18 cellular contexts compared by ENCODE assay signal in the genomic region with DNA sequence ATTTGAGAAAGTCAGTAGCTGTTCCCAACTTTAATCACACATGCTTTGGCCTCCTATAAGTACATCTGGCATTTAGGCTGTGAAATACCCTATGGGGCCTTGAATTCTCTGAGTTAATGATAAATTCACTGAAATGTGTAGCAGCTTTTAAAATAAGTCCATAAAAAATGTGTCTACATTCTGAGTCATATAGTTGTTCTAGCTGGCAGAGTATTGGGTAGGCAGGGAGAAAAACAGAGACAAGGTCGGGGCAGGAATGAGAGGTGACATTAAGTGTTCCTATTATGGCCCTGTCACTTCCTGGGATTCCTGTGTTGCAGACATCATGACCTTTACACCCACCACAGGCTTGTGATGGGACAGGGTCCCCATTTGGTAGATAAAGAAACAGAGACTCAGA.
DNase-seq lines count a peak whose midpoint lies in the region; ATAC-seq, FAIRE-seq and TF ChIP-seq lines count a peak whose summit lies in the region.
"Had no signal": no experiment of that assay in that cellular context is flagged by ENCODE, and none has a peak within 500 bp of the region (broad histone marks: within the 10 kb centered on the region; RNA-seq: fewer than 3 reads in every experiment).

No MANE protein-coding gene starts in this region.

- ATAC-seq in PC-3: peak; percentile 87
- ATAC-seq: CD8-positive, alpha-beta T cell had no signal

- no peak for FAIRE-seq in frontal cortex (lab: Jason Lieb, UNC)
- FAIRE-seq: H1, HTR-8/SVneo had no signal

- H3K27ac ChIP-seq in PC-3 (ENCODE audit: low read length) (no peak overlapping the region), adrenal gland (no peak overlapping the region)
- H3K27ac ChIP-seq: BLaER1 treated with 17β-estradiol and CSF1 and Interleukin-3, amounts not matched to agents 10 nM and 100 nM had no signal

- H3K4me1 Mint-ChIP-seq in osteocyte (ENCODE audit: unreplicated experiment) (peaks cover 34% of the 10 kb centered on the region), HFFc6 (ENCODE audit: low read depth) (no peaks in the 10 kb centered on the region)

- H3F3A ChIP-seq in PC-3 (ENCODE audit: low read length, unreplicated experiment): no peaks in the 10 kb centered on the region

- no peak overlapping the region for H3K9ac ChIP-seq in PC-3 (ENCODE audit: low read length)
- H3K9ac ChIP-seq: BLaER1 treated with 17β-estradiol and CSF1 and Interleukin-3, amounts not matched to agents 10 nM and 100 nM had no signal

- intact Hi-C loops in PC-3 (cut with micrococcal nuclease): loop anchor here (10.0 kb wide), 1 partner anchor 395 kb away; no protein-coding TSS in a partner anchor
- intact Hi-C loops in adrenal gland (cut with DNase I): no loop called here

- H4K20me1 ChIP-seq in PC-3 (ENCODE audit: low read length): no peaks in the 10 kb centered on the region
- H4K20me1 ChIP-seq: BLaER1 treated with 17β-estradiol and CSF1 and Interleukin-3, amounts not matched to agents 10 nM and 100 nM had no signal

- H3K4me2 ChIP-seq in PC-3 (ENCODE audit: low read length): no peak overlapping the region

- TF ChIP-seq CTCF in PC-3 (conservative IDR thresholded peaks at IDR 0.05; ENCODE audit: low read depth, low read length): no peak
- no peak for TF ChIP-seq CTCF in epithelial cell of proximal tubule (conservative IDR thresholded peaks at IDR 0.05; ENCODE audit: low read depth, low read length)
- no peak for TF ChIP-seq CTCF in osteocyte (IDR thresholded peaks at IDR 0.05)
- no peak for TF ChIP-seq CTCF in adrenal gland (IDR thresholded peaks at IDR 0.05)
- TF ChIP-seq CTCF in HFFc6 (IDR thresholded peaks at IDR 0.05): no peak

- peak; percentile 53 for DNase-seq in PC-3
- peak; percentile 25 for DNase-seq in epithelial cell of proximal tubule (ENCODE audit: low read depth)
- DNase-seq in kidney tubule cell (ENCODE audit: low spot score): peak; percentile 72
- no peak for DNase-seq in osteocyte (ENCODE audit: extremely low spot score, unreplicated experiment)
- no peak for DNase-seq in adrenal gland
- no peak for DNase-seq in HFFc6
- DNase-seq in frontal cortex (ENCODE audit: low spot score in 2 of 2): no peak
- DNase-seq in NCI-H2196 treated with DMSO at 0.1 percent for 48 hours (lab: John Stamatoyannopoulos, UW; ENCODE audit: unreplicated experiment): no peak
- DNase-seq: 8988T; Calu3; CD8-positive, alpha-beta T cell; DMS79 treated with DMSO at 0.1 percent for 48 hours; GF-D8; H9 had no signal

- CTCF ChIA-PET in PC-3 (lab: Charles Lee): interaction anchor here (0.6 kb wide), 1 partner anchor 771 kb away, joined by 3 read pairs; no protein-coding TSS in a partner anchor

- peak overlapping the region; percentile 74 for H3K27ac Mint-ChIP-seq in osteocyte (ENCODE audit: unreplicated experiment)
- no peak overlapping the region for H3K27ac Mint-ChIP-seq in HFFc6
- H3K27ac Mint-ChIP-seq: CD8-positive, alpha-beta T cell; H9 had no signal

- H3K9me3 Mint-ChIP-seq in osteocyte (ENCODE audit: unreplicated experiment) (no peaks in the 10 kb centered on the region), HFFc6 (peaks cover 37% of the 10 kb centered on the region)
- H3K9me3 Mint-ChIP-seq: CD8-positive, alpha-beta T cell; H9; IgD-negative memory B cell had no signal

- H3K4me1 ChIP-seq in PC-3 (ENCODE audit: insufficient read depth, low read length) (peaks cover 20% of the 10 kb centered on the region), adrenal gland (replicated peaks in 1 of 2) (no peaks in the 10 kb centered on the region)

- no TSS peak for BruUV-seq in PC-3 (replicated peaks; lab: Mats Ljungman, UMichigan)

- POLR2A ChIA-PET in PC-3 (lab: Charles Lee; ENCODE audit: unreplicated experiment): interaction anchor here (0.6 kb wide), 1 partner anchor 895 kb away, joined by 4 read pairs; no protein-coding TSS in a partner anchor

- H3K4me3 Mint-ChIP-seq in osteocyte (ENCODE audit: unreplicated experiment): no peak overlapping the region
- H3K4me3 Mint-ChIP-seq in HFFc6: no peak overlapping the region
- H3K4me3 Mint-ChIP-seq: CD8-positive, alpha-beta T cell; H9; IgD-negative memory B cell had no signal

- WGBS in adrenal gland, 4 donors: 35 to 47% (median 38%) methylated on average over 1 of the region's 1 CpG

- no peak overlapping the region for H2AFZ ChIP-seq in PC-3 (ENCODE audit: low read length)

- H3K27me3 ChIP-seq in PC-3 (ENCODE audit: low read length) (no peaks in the 10 kb centered on the region), adrenal gland (no peaks in the 10 kb centered on the region)
- H3K27me3 ChIP-seq: BLaER1 treated with 17β-estradiol and CSF1 and Interleukin-3, amounts not matched to agents 10 nM and 100 nM had no signal

- H3K27me3 Mint-ChIP-seq in osteocyte (ENCODE audit: unreplicated experiment): no peaks in the 10 kb centered on the region
- no peaks in the 10 kb centered on the region for H3K27me3 Mint-ChIP-seq in HFFc6 (ENCODE audit: insufficient read depth)
- H3K27me3 Mint-ChIP-seq: IgD-negative memory B cell had no signal

- no peaks in the 10 kb centered on the region for H3K9me2 ChIP-seq in PC-3 (replicated peaks; ENCODE audit: low read length)

- H3K9me3 ChIP-seq in PC-3 (ENCODE audit: low read length): no peaks in the 10 kb centered on the region
- no peaks in the 10 kb centered on the region for H3K9me3 ChIP-seq in adrenal gland (replicated peaks in 1 of 3)
- H3K9me3 ChIP-seq: BLaER1 treated with 17β-estradiol and CSF1 and Interleukin-3, amounts not matched to agents 10 nM and 100 nM had no signal

- H3K79me2 ChIP-seq in PC-3 (ENCODE audit: low read length): no peaks in the 10 kb centered on the region

- TF ChIP-seq POLR2A in adrenal gland (IDR thresholded peaks at IDR 0.05): no peak

- no peaks in the 10 kb centered on the region for H3K36me3 ChIP-seq in PC-3 (ENCODE audit: low read depth, low read length)
- no peaks in the 10 kb centered on the region for H3K36me3 ChIP-seq in adrenal gland (replicated peaks in 1 of 2)
- H3K36me3 ChIP-seq: BLaER1 treated with 17β-estradiol and CSF1 and Interleukin-3, amounts not matched to agents 10 nM and 100 nM had no signal

- H3K4me3 ChIP-seq in PC-3 (ENCODE audit: low read length): no peak overlapping the region
- no peak overlapping the region for H3K4me3 ChIP-seq in epithelial cell of proximal tubule (ENCODE audit: low read depth, low read length)
- no peak overlapping the region for H3K4me3 ChIP-seq in adrenal gland
- H3K4me3 ChIP-seq: BLaER1 treated with 17β-estradiol and CSF1 and Interleukin-3, amounts not matched to agents 10 nM and 100 nM had no signal

- H3K36me3 Mint-ChIP-seq in osteocyte (ENCODE audit: unreplicated experiment) (no peaks in the 10 kb centered on the region), HFFc6 (ENCODE audit: low read depth) (no peaks in the 10 kb centered on the region)
- H3K36me3 Mint-ChIP-seq: CD8-positive, alpha-beta T cell; IgD-negative memory B cell had no signal

Comparison
In these comparisons a context has a peak if more than half of its experiments do, and no peak if none do; other contexts are left out.
1. DNase-seq: peak in PC-3 (single experiment), epithelial cell of proximal tubule (single experiment) and kidney tubule cell (single experiment); none in osteocyte (single experiment), adrenal gland (0 of 7), HFFc6 (single experiment), frontal cortex (0 of 2) and NCI-H2196 treated with DMSO at 0.1 percent for 48 hours (single experiment).